Comparison of ENCODE assay signal across 8 cellular contexts in genomic region chr6:27772261-27773001, GRCh38.
A peak's percentile ranks its signal among the peaks of the same experiment; 100 is the strongest.
DNase-seq lines count a peak whose midpoint lies in the region; ATAC-seq and TF ChIP-seq lines count a peak whose summit lies in the region.

No MANE protein-coding gene starts in this region.

- peaks cover 11% of the 10 kb centered on the region for H3K4me1 ChIP-seq in CD4-positive, alpha-beta memory T cell (ENCODE audit: insufficient read depth, low read length)
- H3K4me1 ChIP-seq in ovary (ENCODE audit: insufficient read depth) (peaks cover 3% of the 10 kb centered on the region), tibial nerve (peaks cover 0 to 12% (median 1%) of the 10 kb centered on the region in 4 donors)

- DNase-seq in CD4-positive, alpha-beta memory T cell: peak; percentile 82 to 85 (median 84)
- DNase-seq in LoVo (ENCODE audit: low spot score) (peak; percentile 87), SHP77 treated with DMSO at 0.1 percent for 48 hours (lab: John Stamatoyannopoulos, UW) (peak; percentile 55), glutamatergic neuron (peak; percentile 94), ovary (peak; percentile 71 to 91 (median 82)), tibial nerve (ENCODE audit: low spot score in 2 of 2) (peak; percentile 57 to 77)
- DNase-seq in activated naive CD4-positive, alpha-beta T cell (lab: John Stamatoyannopoulos, UW): peak; percentile 61 to 82 (median 75)

- CTCF ChIA-PET in CD4-positive, alpha-beta memory T cell (lab: Charles Lee; ENCODE audit: partially characterized antibody): interaction anchor here (0.6 to 7.2 kb wide), 50 partner anchors 9 to 1219 kb away, joined by 3 to 219 read pairs (median 4); partner anchors contain the start of genes OR2B2, POM121L2 and ZSCAN31

- WGBS in ovary, 3 donors: 11 to 14% (median 12%) methylated on average over 33 of the region's 33 CpGs
- 16 to 17% methylated on average over 20 to 29 of the region's 33 CpGs for WGBS in tibial nerve, 2 donors

- POLR2A ChIA-PET in CD4-positive, alpha-beta memory T cell (lab: Charles Lee; ENCODE audit: partially characterized antibody): interaction anchor here (0.8 to 3.6 kb wide), 14 partner anchors 12 to 625 kb away, joined by 3 to 59 read pairs (median 4); a partner anchor contains a TSS

- no peaks in the 10 kb centered on the region for H3K36me3 Mint-ChIP-seq in CD4-positive, alpha-beta memory T cell
- H3K36me3 Mint-ChIP-seq in glutamatergic neuron (ENCODE audit: unreplicated experiment): no peaks in the 10 kb centered on the region

- H3K4me1 Mint-ChIP-seq in CD4-positive, alpha-beta memory T cell: peaks cover 3 to 17% (median 9%) of the 10 kb centered on the region in 4 donors
- peaks cover 17% of the 10 kb centered on the region for H3K4me1 Mint-ChIP-seq in glutamatergic neuron (ENCODE audit: low read depth, unreplicated experiment)

- H3K27me3 ChIP-seq in CD4-positive, alpha-beta memory T cell (ENCODE audit: insufficient read depth, low read length): peaks cover 5% of the 10 kb centered on the region
- H3K27me3 ChIP-seq in ovary: no peaks in the 10 kb centered on the region
- H3K27me3 ChIP-seq in tibial nerve: peaks cover 0 to 51% of the 10 kb centered on the region in 2 donors

- H3K27ac Mint-ChIP-seq in CD4-positive, alpha-beta memory T cell: peak overlapping the region in 5 of 7 donors; percentile 4 to 80 (median 15)
- peak overlapping the region; percentile 77 for H3K27ac Mint-ChIP-seq in glutamatergic neuron (ENCODE audit: unreplicated experiment)

- ATAC-seq in GM21576 (IDR thresholded peaks at IDR 0.05; ENCODE audit: unreplicated experiment): peak; percentile 63

- no peaks in the 10 kb centered on the region for H3K9me3 ChIP-seq in CD4-positive, alpha-beta memory T cell (ENCODE audit: control insufficient read depth in 1 of 2, low read length in 2 of 2)
- H3K9me3 ChIP-seq in ovary (no peaks in the 10 kb centered on the region), tibial nerve (no peaks in the 10 kb centered on the region)

- intact Hi-C loops in CD4-positive, alpha-beta memory T cell (cut with micrococcal nuclease): loop anchor here (1.0 to 10.0 kb wide), 5 partner anchors 20 to 583 kb away; no protein-coding TSS in a partner anchor
- intact Hi-C loops in ovary (cut with DNase I): loop anchor here in 1 of 4 donors (2.0 kb wide), 1 partner anchor 122 kb away; no protein-coding TSS in a partner anchor

- TF ChIP-seq EP300 in ovary (IDR thresholded peaks at IDR 0.05) (no peak), tibial nerve (IDR thresholded peaks at IDR 0.05) (no peak)

- TF ChIP-seq CTCF in glutamatergic neuron (IDR thresholded peaks at IDR 0.05; ENCODE audit: partially characterized antibody, unreplicated experiment): peak; percentile 96
- peak; percentile 77 to 84 (median 78) for TF ChIP-seq CTCF in ovary (IDR thresholded peaks at IDR 0.05)
- peak; percentile 85 to 95 (median 90) for TF ChIP-seq CTCF in tibial nerve (IDR thresholded peaks at IDR 0.05)

- H3K27me3 Mint-ChIP-seq in CD4-positive, alpha-beta memory T cell: peaks cover 7 to 26% of the 10 kb centered on the region in 2 donors
- peaks cover 8% of the 10 kb centered on the region for H3K27me3 Mint-ChIP-seq in glutamatergic neuron (ENCODE audit: unreplicated experiment)

- no peak overlapping the region for H3K27ac ChIP-seq in CD4-positive, alpha-beta memory T cell (ENCODE audit: low read depth, low read length)
- H3K27ac ChIP-seq in ovary (no peak overlapping the region), tibial nerve (no peak overlapping the region)

- H3K4me3 Mint-ChIP-seq in CD4-positive, alpha-beta memory T cell: peak overlapping the region in 5 of 8 donors; percentile 0 to 60 (median 51)
- peak overlapping the region; percentile 63 for H3K4me3 Mint-ChIP-seq in glutamatergic neuron (ENCODE audit: unreplicated experiment)

- no peaks in the 10 kb centered on the region for H3K9me3 Mint-ChIP-seq in CD4-positive, alpha-beta memory T cell
- H3K9me3 Mint-ChIP-seq in glutamatergic neuron (ENCODE audit: unreplicated experiment): peaks cover 8% of the 10 kb centered on the region

- no peak for TF ChIP-seq POLR2A in ovary (IDR thresholded peaks at IDR 0.05)
- TF ChIP-seq POLR2A in tibial nerve (IDR thresholded peaks at IDR 0.05): no peak

- H3K36me3 ChIP-seq in CD4-positive, alpha-beta memory T cell (ENCODE audit: insufficient read depth, low read length): no peaks in the 10 kb centered on the region
- H3K36me3 ChIP-seq in ovary: no peaks in the 10 kb centered on the region
- H3K36me3 ChIP-seq in tibial nerve: no peaks in the 10 kb centered on the region

- H3K4me3 ChIP-seq in CD4-positive, alpha-beta memory T cell (ENCODE audit: low read length in 2 of 2): no peak overlapping the region
- H3K4me3 ChIP-seq in ovary (no peak overlapping the region), tibial nerve (peak overlapping the region in 1 of 4 donors; percentile 1)
